In genomic region chr1:91137173-91137852, GRCh38 we compare ENCODE assay signal across 5 cellular contexts.
"Had no signal": no experiment of that assay in that cellular context is flagged by ENCODE, and none has a peak within 500 bp of the region (broad histone marks: within the 10 kb centered on the region; RNA-seq: fewer than 3 reads in every experiment).

No MANE protein-coding gene starts in this region.

- DNase-seq: H7, HCEC 1CT, HFFc6, IMR-90 had no signal

- H3K4me3 Mint-ChIP-seq: GM23338, HFFc6 had no signal

- H3K9me3 Mint-ChIP-seq: GM23338, HFFc6 had no signal

- H3K27ac Mint-ChIP-seq: GM23338, HFFc6 had no signal
